8 cellular contexts compared by ENCODE assay signal in genomic region chr4:102299708-102300107, GRCh38. TPM values are rescaled to one million over a fixed set of nuclear protein-coding genes. Genes with fewer than 3 reads are reported as not detected.
DNase-seq lines count a peak whose midpoint lies in the region; ATAC-seq and TF ChIP-seq lines count a peak whose summit lies in the region.

No MANE protein-coding gene starts in this region.

- peak; percentile 1 for DNase-seq in stimulated activated CD4-positive, alpha-beta T cell treated with anti-CD3 and anti-CD28 coated beads, Interleukin-12 subunit alpha, Interleukin-12 subunit beta, amount 100 ng/mL, for 4 hours
- no peak for DNase-seq in stimulated activated CD4-positive, alpha-beta T cell treated with anti-CD3 and anti-CD28 coated beads, Interleukin-2, amount 100 ng/mL, for 48 hours
- DNase-seq in HPDE6-E6E7 (ENCODE audit: extremely low spot score) = peak; percentile 25
- peak; percentile 40 for DNase-seq in SW480 (ENCODE audit: low spot score)
- no peak for DNase-seq in esophagus muscularis mucosa (ENCODE audit: extremely low spot score)
- DNase-seq in neural crest cell (ENCODE audit: low read depth, low spot score) = peak; percentile 1
- no peak for DNase-seq in sigmoid colon

- no peak overlapping the region for H3K27ac ChIP-seq in esophagus muscularis mucosa (replicated peaks in 1 of 4)
- H3K27ac ChIP-seq in sigmoid colon = no peak overlapping the region

- H3K4me3 ChIP-seq in esophagus muscularis mucosa (no peak overlapping the region), sigmoid colon (no peak overlapping the region)

- intact Hi-C loops in esophagus muscularis mucosa (cut with DNase I) = no loop called here
- intact Hi-C loops in sigmoid colon (cut with DNase I) = no loop called here

- H3K27me3 ChIP-seq in esophagus muscularis mucosa (no peaks in the 10 kb centered on the region), sigmoid colon (no peaks in the 10 kb centered on the region)

- no peaks in the 10 kb centered on the region for H3K36me3 Mint-ChIP-seq in neural crest cell (ENCODE audit: low read depth)

- H3K9me3 ChIP-seq in esophagus muscularis mucosa = no peaks in the 10 kb centered on the region
- H3K9me3 ChIP-seq in sigmoid colon = no peaks in the 10 kb centered on the region

- H3K4me3 Mint-ChIP-seq in neural crest cell = no peak overlapping the region

- H3K27ac Mint-ChIP-seq in neural crest cell (ENCODE audit: unreplicated experiment) = no peak overlapping the region

- H3K36me3 ChIP-seq in esophagus muscularis mucosa (no peaks in the 10 kb centered on the region), sigmoid colon (no peaks in the 10 kb centered on the region)

- WGBS in esophagus muscularis mucosa = 22% methylated on average over 4 of the region's 4 CpGs
- 6 to 25% methylated on average over 4 of the region's 4 CpGs for WGBS in sigmoid colon, 2 donors

- ATAC-seq in GM21576 (IDR thresholded peaks at IDR 0.05; ENCODE audit: unreplicated experiment) = peak; percentile 91

- H3K4me1 ChIP-seq in esophagus muscularis mucosa (peaks cover 0 to 10% (median 4%) of the 10 kb centered on the region in 4 donors), sigmoid colon (no peaks in the 10 kb centered on the region)

- H3K4me1 Mint-ChIP-seq in neural crest cell = no peaks in the 10 kb centered on the region

- TF ChIP-seq CTCF in esophagus muscularis mucosa (IDR thresholded peaks at IDR 0.05) = peak; percentile 23 to 54 (median 29)
- TF ChIP-seq CTCF in neural crest cell (conservative IDR thresholded peaks at IDR 0.05) = peak; percentile 82
- peak in 1 of 4 experiments; percentile 28 for TF ChIP-seq CTCF in sigmoid colon (IDR thresholded peaks at IDR 0.05)

- H3K9me3 Mint-ChIP-seq in neural crest cell = no peaks in the 10 kb centered on the region

- no peak for TF ChIP-seq POLR2A in esophagus muscularis mucosa (IDR thresholded peaks at IDR 0.05; ENCODE audit: low read depth)
- TF ChIP-seq POLR2A in sigmoid colon (IDR thresholded peaks at IDR 0.05) = no peak

- H3K27me3 Mint-ChIP-seq in neural crest cell (ENCODE audit: low read depth) = no peaks in the 10 kb centered on the region

- TF ChIP-seq EP300 in esophagus muscularis mucosa (IDR thresholded peaks at IDR 0.05) (no peak), sigmoid colon (IDR thresholded peaks at IDR 0.05) (no peak)

RNA-seq across cellular contexts. Expression of gene SLC39A8, which starts 45.6 kb away (rescaled TPM):
- total RNA-seq in esophagus muscularis mucosa (1 to 10 TPM; 4.0 to 6.6 (median 6.0) TPM), neural crest cell (11.1 and 11.4 TPM in 2 replicates), sigmoid colon (1 to 10 TPM; 3.2 to 7.7 (median 5.6) TPM)
- polyA plus RNA-seq in sigmoid colon = 10 to 100 TPM; 18.0 to 44.5 (median 18.7) TPM

Comparison
In these comparisons a context has a peak if more than half of its experiments do, and no peak if none do; other contexts are left out.
1. DNase-seq: peak in stimulated activated CD4-positive, alpha-beta T cell treated with anti-CD3 and anti-CD28 coated beads, Interleukin-12 subunit alpha, Interleukin-12 subunit beta, amount 100 ng/mL, for 4 hours (single experiment), HPDE6-E6E7 (single experiment), SW480 (single experiment) and neural crest cell (single experiment); none in stimulated activated CD4-positive, alpha-beta T cell treated with anti-CD3 and anti-CD28 coated beads, Interleukin-2, amount 100 ng/mL, for 48 hours (0 of 2), esophagus muscularis mucosa (single experiment) and sigmoid colon (single experiment).